ENCODE assay signal across 8 cellular contexts in the genomic region with DNA sequence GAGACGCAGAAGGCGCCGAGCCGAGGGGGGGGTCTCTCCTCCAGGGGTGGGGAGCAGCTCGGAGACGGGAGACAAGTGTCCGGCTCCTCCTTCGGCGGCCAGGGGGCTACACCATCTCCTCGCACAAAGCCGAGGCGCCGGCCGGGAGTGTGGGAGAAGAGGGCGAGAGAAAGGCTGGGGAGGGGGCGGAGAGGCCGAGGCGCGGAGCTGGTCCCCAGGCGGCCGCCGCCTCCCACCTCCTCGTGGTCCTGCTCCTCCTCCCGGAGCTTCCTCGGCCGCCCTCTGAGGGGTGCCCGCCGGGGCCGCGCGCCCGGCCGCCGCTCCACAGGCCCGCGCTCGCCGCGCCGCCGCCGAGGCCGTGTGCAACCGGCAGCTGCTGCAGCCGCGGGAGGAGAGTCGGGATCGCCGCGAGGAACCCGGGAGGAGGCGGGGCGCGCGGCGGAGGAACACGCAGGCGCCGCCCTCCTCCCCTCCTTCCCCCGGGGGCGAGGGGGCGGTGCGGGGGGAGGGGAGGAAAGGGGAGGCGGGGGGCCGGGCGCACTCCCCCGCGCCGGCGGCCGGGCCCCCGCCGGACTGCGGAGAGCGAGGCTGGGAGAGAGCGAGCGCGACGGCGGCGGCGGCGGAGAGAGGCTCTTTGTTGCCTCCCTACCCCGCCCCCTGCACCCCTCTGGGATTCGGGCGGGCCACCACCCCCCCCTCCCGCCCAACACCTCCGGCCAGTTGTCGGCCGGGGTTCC. TPM values are rescaled to one million over a fixed set of nuclear protein-coding genes. Genes with fewer than 3 reads are reported as not detected.
DNase-seq lines count a peak whose midpoint lies in the region; ATAC-seq, FAIRE-seq and TF ChIP-seq lines count a peak whose summit lies in the region.

A gene (minus strand): TSS at position 398 of the 737 bp plus-strand sequence. CDS start 433 bp downstream, outside the sequence.

- TF ChIP-seq EP300 in A549 (IDR thresholded peaks at IDR 0.05): peak in 1 of 2 experiments; percentile 50; a peak in 1 of 5 replicates

- peak within 1 kb of the TSS; percentile 84 for H3K4me2 ChIP-seq in A549
- peak within 1 kb of the TSS; percentile 93 for H3K4me2 ChIP-seq in OCI-LY7 (ENCODE audit: low read length)

- no peaks in the 10 kb centered on the region for H3K9me3 Mint-ChIP-seq in activated naive CD4-positive, alpha-beta T cell treated with anti-CD3 and anti-CD28 coated beads, Interleukin-2, amount 10 ng/mL, durations not matched to agents 7 days and 5 days
- peaks cover 7% of the 10 kb centered on the region for H3K9me3 Mint-ChIP-seq in nephron progenitor cell

- peak within 1 kb of the TSS; percentile 93 for H3K4me3 ChIP-seq in A549
- H3K4me3 ChIP-seq in HUES48 (ENCODE audit: low read depth, low read length): peak within 1 kb of the TSS; percentile 99
- H3K4me3 ChIP-seq in OCI-LY7 (ENCODE audit: low read depth, low read length, poor library complexity, severe bottlenecking): peak within 1 kb of the TSS; percentile 86
- H3K4me3 ChIP-seq in thyroid gland (replicated peaks in 1 of 3): peak within 1 kb of the TSS; percentile 86 to 99 (median 99)

- POLR2A ChIA-PET in A549 (lab: Yijun Ruan, JAX): interaction anchor here (0.7 to 2.7 kb wide), 21 partner anchors 10 to 410 kb away, joined by 3 to 19 read pairs (median 6); a partner anchor contains a TSS
- POLR2A ChIA-PET in OCI-LY7 (lab: Charles Lee): interaction anchor here (0.6 to 1.2 kb wide), 5 partner anchors 10 to 116 kb away, joined by 3 to 5 read pairs (median 3); no protein-coding TSS in a partner anchor

- peak within 1 kb of the TSS; percentile 81 for H2AFZ ChIP-seq in OCI-LY7 (ENCODE audit: low read length)

- H3K27me3 ChIP-seq in HUES48 (ENCODE audit: control insufficient read depth, insufficient read depth, low read length) (no peaks in the 10 kb centered on the region), thyroid gland (no peaks in the 10 kb centered on the region)

- TF ChIP-seq POLR2A in A549 (IDR thresholded peaks at IDR 0.05; ENCODE audit: low read length): peak; percentile 80
- TF ChIP-seq POLR2A in thyroid gland (IDR thresholded peaks at IDR 0.05): peak; percentile 40 to 89

- intact Hi-C loops in OCI-LY7 (cut with micrococcal nuclease; ENCODE audit: unreplicated experiment): loop anchor here (1.0 to 5.0 kb wide), 4 partner anchors 124 to 226 kb away; a partner anchor contains a TSS
- intact Hi-C loops in thyroid gland (cut with DNase I): loop anchor here (10.0 kb wide), 1 partner anchor 122 kb away; a partner anchor contains a TSS

- 0 out of 2 replicates have a peak, but pooled peaks cover 2% of the 10 kb centered on the region for H3K36me3 ChIP-seq in HUES48 (ENCODE audit: control insufficient read depth, insufficient read depth, low read length)
- H3K36me3 ChIP-seq in OCI-LY7 (ENCODE audit: insufficient read depth, low read length): no peaks in the 10 kb centered on the region
- no peaks in the 10 kb centered on the region for H3K36me3 ChIP-seq in thyroid gland

- H3K36me3 Mint-ChIP-seq in activated naive CD4-positive, alpha-beta T cell treated with anti-CD3 and anti-CD28 coated beads, Interleukin-2, amount 10 ng/mL, durations not matched to agents 7 days and 5 days: peaks cover 3% of the 10 kb centered on the region
- peaks cover 10% of the 10 kb centered on the region for H3K36me3 Mint-ChIP-seq in nephron progenitor cell (ENCODE audit: low read depth)

- no TSS peak for BruUV-seq in OCI-LY7 (replicated peaks; lab: Mats Ljungman, UMichigan)

- TF ChIP-seq RAD21 in A549 (conservative IDR thresholded peaks at IDR 0.05 in 1 of 2, IDR thresholded peaks at IDR 0.05 in 1 of 2): no peak; a peak in 2 of 5 replicates

- H3K9ac ChIP-seq in HUES48 (ENCODE audit: low read depth, low read length): peak within 1 kb of the TSS; percentile 96

- no peaks in the 10 kb centered on the region for H3K79me2 ChIP-seq in OCI-LY7 (ENCODE audit: insufficient read depth, low read depth, low read length)

- WGBS in A549 (ENCODE audit: missing lambda C conversion rate): 0% methylated on average over 7 of the region's 90 CpGs
- WGBS in thyroid gland, 2 donors: 0% methylated on average over 6 of the region's 90 CpGs; no CpG with 5 or more reads in 1 of the 2 donors

- no peak within 1 kb of the TSS for H3K27ac Mint-ChIP-seq in activated naive CD4-positive, alpha-beta T cell treated with anti-CD3 and anti-CD28 coated beads, Interleukin-2, amount 10 ng/mL, durations not matched to agents 7 days and 5 days
- peak within 1 kb of the TSS; percentile 99 for H3K27ac Mint-ChIP-seq in nephron progenitor cell

- peak; percentile 65 to 88 for DNase-seq in A549 (ENCODE audit: low read depth in 1 of 2, low spot score in 1 of 2)
- peak; percentile 70 for DNase-seq in OCI-LY7 (ENCODE audit: low spot score)
- DNase-seq in activated naive CD4-positive, alpha-beta T cell treated with anti-CD3 and anti-CD28 coated beads, Interleukin-2, amount 10 ng/mL, durations not matched to agents 7 days and 5 days: peak; percentile 47
- DNase-seq in frontal cortex (ENCODE audit: low spot score in 2 of 2): peak; percentile 86 to 92
- peak; percentile 84 for DNase-seq in nephron progenitor cell
- peak; percentile 82 for DNase-seq in thyroid gland

- TF ChIP-seq CTCF in A549 (IDR thresholded peaks at IDR 0.05) (no peak), OCI-LY7 (conservative IDR thresholded peaks at IDR 0.05; ENCODE audit: low read length) (no peak), nephron progenitor cell (IDR thresholded peaks at IDR 0.05) (no peak), thyroid gland (IDR thresholded peaks at IDR 0.05) (no peak)

- FAIRE-seq in A549 (lab: Jason Lieb, UNC) (no peak), frontal cortex (lab: Jason Lieb, UNC) (no peak)

- H3K4me1 ChIP-seq in A549 (peaks cover 56% of the 10 kb centered on the region), HUES48 (ENCODE audit: control insufficient read depth, insufficient read depth, low read length) (peaks cover 36% of the 10 kb centered on the region), OCI-LY7 (ENCODE audit: insufficient read depth, low read length, poor library complexity, severe bottlenecking) (peaks cover 20% of the 10 kb centered on the region), thyroid gland (no peaks in the 10 kb centered on the region)

- H3K9me3 ChIP-seq in A549: no peaks in the 10 kb centered on the region
- H3K9me3 ChIP-seq in HUES48 (ENCODE audit: control insufficient read depth, insufficient read depth, low read length): no peaks in the 10 kb centered on the region
- no peaks in the 10 kb centered on the region for H3K9me3 ChIP-seq in OCI-LY7 (ENCODE audit: low read length)
- H3K9me3 ChIP-seq in thyroid gland: no peaks in the 10 kb centered on the region

- H3K4me1 Mint-ChIP-seq in activated naive CD4-positive, alpha-beta T cell treated with anti-CD3 and anti-CD28 coated beads, Interleukin-2, amount 10 ng/mL, durations not matched to agents 7 days and 5 days: peaks cover 18% of the 10 kb centered on the region
- H3K4me1 Mint-ChIP-seq in nephron progenitor cell: peaks cover 57% of the 10 kb centered on the region

- H3K27ac ChIP-seq in A549 (peak within 1 kb of the TSS; percentile 95 to 100), HUES48 (ENCODE audit: low read depth, low read length) (peak within 1 kb of the TSS; percentile 94), OCI-LY7 (ENCODE audit: low read depth, low read length, poor library complexity, severe bottlenecking) (no peak within 1 kb of the TSS), thyroid gland (peak within 1 kb of the TSS; percentile 93 to 96 (median 95))

- H3K9me2 ChIP-seq in OCI-LY7 (ENCODE audit: insufficient read depth, low read length): no peaks in the 10 kb centered on the region

- peak within 1 kb of the TSS; percentile 79 for H3K4me3 Mint-ChIP-seq in activated naive CD4-positive, alpha-beta T cell treated with anti-CD3 and anti-CD28 coated beads, Interleukin-2, amount 10 ng/mL, durations not matched to agents 7 days and 5 days
- peak within 1 kb of the TSS; percentile 100 for H3K4me3 Mint-ChIP-seq in nephron progenitor cell

- ATAC-seq in A549 (peak; percentile 72 to 76), GM18511 (IDR thresholded peaks at IDR 0.05; ENCODE audit: unreplicated experiment) (peak; percentile 70)

- peaks cover 62% of the 10 kb centered on the region for H3K27me3 Mint-ChIP-seq in activated naive CD4-positive, alpha-beta T cell treated with anti-CD3 and anti-CD28 coated beads, Interleukin-2, amount 10 ng/mL, durations not matched to agents 7 days and 5 days
- H3K27me3 Mint-ChIP-seq in nephron progenitor cell (ENCODE audit: low read depth, poor library complexity): peaks cover 5% of the 10 kb centered on the region

- CTCF ChIA-PET in A549 (lab: Yijun Ruan, JAX) (interaction anchor here (1.1 to 2.7 kb wide), 3 partner anchors 101 to 125 kb away, joined by 3 to 24 read pairs (median 10); a partner anchor contains a TSS), OCI-LY7 (lab: Charles Lee; ENCODE audit: unreplicated experiment) (interaction anchor here (0.6 to 1.3 kb wide), 2 partner anchors 54 to 171 kb away, joined by 4 to 6 read pairs; no protein-coding TSS in a partner anchor)
- CTCF ChIA-PET in activated naive CD4-positive, alpha-beta T cell treated with anti-CD3 and anti-CD28 coated beads, Interleukin-2, amount 10 ng/mL, durations not matched to agents 7 days and 5 days (lab: Charles Lee): no interaction called here

- H4K20me1 ChIP-seq in OCI-LY7 (ENCODE audit: insufficient read depth, low read length): no peaks in the 10 kb centered on the region

TF ChIP-seq in A549, 52 proteins besides CTCF, POLR2A, EP300 and RAD21 (continues in another document):
- TF ChIP-seq ESRRA (IDR thresholded peaks at IDR 0.05; ENCODE audit: borderline replicate concordance, low read length): no peak
- TF ChIP-seq, protein P1, sequence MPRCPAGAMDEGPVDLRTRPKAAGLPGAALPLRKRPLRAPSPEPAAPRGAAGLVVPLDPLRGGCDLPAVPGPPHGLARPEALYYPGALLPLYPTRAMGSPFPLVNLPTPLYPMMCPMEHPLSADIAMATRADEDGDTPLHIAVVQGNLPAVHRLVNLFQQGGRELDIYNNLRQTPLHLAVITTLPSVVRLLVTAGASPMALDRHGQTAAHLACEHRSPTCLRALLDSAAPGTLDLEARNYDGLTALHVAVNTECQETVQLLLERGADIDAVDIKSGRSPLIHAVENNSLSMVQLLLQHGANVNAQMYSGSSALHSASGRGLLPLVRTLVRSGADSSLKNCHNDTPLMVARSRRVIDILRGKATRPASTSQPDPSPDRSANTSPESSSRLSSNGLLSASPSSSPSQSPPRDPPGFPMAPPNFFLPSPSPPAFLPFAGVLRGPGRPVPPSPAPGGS (IDR thresholded peaks at IDR 0.05): peak; percentile 90

RNA-seq across cellular contexts. Expression of the gene that starts here (rescaled TPM):
- 124 and 142 TPM in 2 replicates for polyA plus RNA-seq in A549 (2011; rRNA removed)
- polyA plus RNA-seq in A549 (2012; cell fraction: cytosol; rRNA removed): 32.6 and 33.0 TPM in 2 replicates
- 19.3 and 23.0 TPM in 2 replicates for polyA plus RNA-seq in A549 (2012; cell fraction: nucleus; rRNA removed)
- 155 to 172 TPM (median 167 TPM) in 3 replicates for polyA plus RNA-seq in A549 (2017; fragmentation: RNase III; extraction: RNeasy Plus Mini Kit Qiagen cat#74134 plus additional on column Dnase treatment)
- polyA minus RNA-seq in A549 (2011; rRNA and poly(A)+ RNA removed): 97.3 and 100 TPM in 2 replicates
- total RNA-seq in OCI-LY7 (2014; rRNA removed; shearing (Covaris generic)): 4.6 and 10.8 TPM in 2 replicates
- total RNA-seq in OCI-LY7 (2022): 17.6 and 18.1 TPM in 2 replicates
- 48.5 TPM for total RNA-seq in frontal cortex
- total RNA-seq in thyroid gland: 10 to 100 TPM; 24.5 to 31.4 (median 28.5) TPM
